1 cellular context compared by ENCODE assay signal in the genomic region with DNA sequence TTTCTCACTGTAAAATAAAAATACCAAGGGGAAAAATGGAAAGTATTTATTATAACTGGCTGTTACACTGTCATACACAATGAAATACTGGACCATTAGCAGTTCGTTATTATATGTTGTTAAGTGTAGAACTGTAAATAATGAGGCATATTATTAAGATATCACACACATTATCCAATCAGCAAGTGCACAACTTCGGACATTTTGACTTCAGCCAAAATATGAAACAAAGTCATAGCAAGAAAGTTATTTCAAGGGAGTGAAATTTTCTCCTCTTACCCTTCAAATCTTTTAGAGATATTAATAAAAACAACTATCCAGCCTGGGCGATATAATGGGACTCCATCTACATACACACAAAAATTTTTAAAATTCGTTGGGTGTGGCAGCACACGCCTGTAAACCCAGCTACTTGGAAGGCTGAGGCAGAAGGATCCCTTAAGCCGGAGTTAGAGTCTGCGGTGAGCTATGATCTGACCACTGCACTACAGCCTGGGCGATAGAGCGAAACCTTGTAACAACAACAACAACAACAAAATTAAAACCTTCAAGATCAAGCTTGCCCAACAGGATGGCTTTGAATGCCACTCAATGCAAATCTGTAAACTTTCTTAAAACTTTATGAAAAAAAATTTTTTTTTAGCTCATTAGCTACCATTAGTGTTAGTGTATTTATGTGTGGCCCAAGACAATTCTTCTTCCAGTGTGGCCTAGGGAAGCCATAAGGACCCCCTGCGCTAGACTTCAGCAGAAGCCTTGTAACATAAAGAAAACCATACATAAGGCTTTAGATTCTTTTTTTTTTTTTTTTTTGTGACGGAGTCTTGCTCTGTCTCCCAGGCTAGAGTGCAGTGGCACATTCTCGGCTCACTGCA.
TF ChIP-seq lines count a peak whose summit lies in the region.

No MANE protein-coding gene starts in this region.

TF ChIP-seq in HEK293, 187 proteins besides CTCF, POLR2A, EP300 and RAD21 (continued from another document):
- 0 out of 2 replicates have a peak, but pooled peaks have one; percentile 13 for TF ChIP-seq SP7 (tag by site-specific recombination; IDR thresholded peaks at IDR 0.05)
- TF ChIP-seq SP3 (tag by site-specific recombination; IDR thresholded peaks at IDR 0.05), result no peak
- no peak for TF ChIP-seq ZNF785 (tag by site-specific recombination; IDR thresholded peaks at IDR 0.05)
- no peak for TF ChIP-seq GLIS1 (tag by site-specific recombination; IDR thresholded peaks at IDR 0.05)
- TF ChIP-seq ZBTB48 (tag by site-specific recombination; IDR thresholded peaks at IDR 0.05), result no peak; the same call in 1 of the 2 replicates
- TF ChIP-seq ZNF621 (tag by site-specific recombination; IDR thresholded peaks at IDR 0.05), result no peak
- no peak for TF ChIP-seq ZNF571 (tag by site-specific recombination; IDR thresholded peaks at IDR 0.05)
- TF ChIP-seq, protein P1, sequence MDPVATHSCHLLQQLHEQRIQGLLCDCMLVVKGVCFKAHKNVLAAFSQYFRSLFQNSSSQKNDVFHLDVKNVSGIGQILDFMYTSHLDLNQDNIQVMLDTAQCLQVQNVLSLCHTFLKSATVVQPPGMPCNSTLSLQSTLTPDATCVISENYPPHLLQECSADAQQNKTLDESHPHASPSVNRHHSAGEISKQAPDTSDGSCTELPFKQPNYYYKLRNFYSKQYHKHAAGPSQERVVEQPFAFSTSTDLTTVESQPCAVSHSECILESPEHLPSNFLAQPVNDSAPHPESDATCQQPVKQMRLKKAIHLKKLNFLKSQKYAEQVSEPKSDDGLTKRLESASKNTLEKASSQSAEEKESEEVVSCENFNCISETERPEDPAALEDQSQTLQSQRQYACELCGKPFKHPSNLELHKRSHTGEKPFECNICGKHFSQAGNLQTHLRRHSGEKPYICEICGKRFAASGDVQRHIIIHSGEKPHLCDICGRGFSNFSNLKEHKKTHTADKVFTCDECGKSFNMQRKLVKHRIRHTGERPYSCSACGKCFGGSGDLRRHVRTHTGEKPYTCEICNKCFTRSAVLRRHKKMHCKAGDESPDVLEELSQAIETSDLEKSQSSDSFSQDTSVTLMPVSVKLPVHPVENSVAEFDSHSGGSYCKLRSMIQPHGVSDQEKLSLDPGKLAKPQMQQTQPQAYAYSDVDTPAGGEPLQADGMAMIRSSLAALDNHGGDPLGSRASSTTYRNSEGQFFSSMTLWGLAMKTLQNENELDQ (tag by site-specific recombination; IDR thresholded peaks at IDR 0.05; ENCODE audit: low read depth), result no peak
- TF ChIP-seq SETDB1 (IDR thresholded peaks at IDR 0.05; ENCODE audit: insufficient read length, low read length), result no peak
- TF ChIP-seq, protein P2, sequence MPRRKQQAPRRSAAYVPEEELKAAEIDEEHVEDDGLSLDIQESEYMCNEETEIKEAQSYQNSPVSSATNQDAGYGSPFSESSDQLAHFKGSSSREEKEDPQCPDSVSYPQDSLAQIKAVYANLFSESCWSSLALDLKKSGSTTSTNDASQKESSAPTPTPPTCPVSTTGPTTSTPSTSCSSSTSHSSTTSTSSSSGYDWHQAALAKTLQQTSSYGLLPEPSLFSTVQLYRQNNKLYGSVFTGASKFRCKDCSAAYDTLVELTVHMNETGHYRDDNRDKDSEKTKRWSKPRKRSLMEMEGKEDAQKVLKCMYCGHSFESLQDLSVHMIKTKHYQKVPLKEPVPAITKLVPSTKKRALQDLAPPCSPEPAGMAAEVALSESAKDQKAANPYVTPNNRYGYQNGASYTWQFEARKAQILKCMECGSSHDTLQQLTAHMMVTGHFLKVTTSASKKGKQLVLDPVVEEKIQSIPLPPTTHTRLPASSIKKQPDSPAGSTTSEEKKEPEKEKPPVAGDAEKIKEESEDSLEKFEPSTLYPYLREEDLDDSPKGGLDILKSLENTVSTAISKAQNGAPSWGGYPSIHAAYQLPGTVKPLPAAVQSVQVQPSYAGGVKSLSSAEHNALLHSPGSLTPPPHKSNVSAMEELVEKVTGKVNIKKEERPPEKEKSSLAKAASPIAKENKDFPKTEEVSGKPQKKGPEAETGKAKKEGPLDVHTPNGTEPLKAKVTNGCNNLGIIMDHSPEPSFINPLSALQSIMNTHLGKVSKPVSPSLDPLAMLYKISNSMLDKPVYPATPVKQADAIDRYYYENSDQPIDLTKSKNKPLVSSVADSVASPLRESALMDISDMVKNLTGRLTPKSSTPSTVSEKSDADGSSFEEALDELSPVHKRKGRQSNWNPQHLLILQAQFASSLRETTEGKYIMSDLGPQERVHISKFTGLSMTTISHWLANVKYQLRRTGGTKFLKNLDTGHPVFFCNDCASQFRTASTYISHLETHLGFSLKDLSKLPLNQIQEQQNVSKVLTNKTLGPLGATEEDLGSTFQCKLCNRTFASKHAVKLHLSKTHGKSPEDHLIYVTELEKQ (tag by site-specific recombination; IDR thresholded peaks at IDR 0.05; ENCODE audit: borderline replicate concordance), result no peak
